ENCODE assay signal across 12 cellular contexts in the genomic region with DNA sequence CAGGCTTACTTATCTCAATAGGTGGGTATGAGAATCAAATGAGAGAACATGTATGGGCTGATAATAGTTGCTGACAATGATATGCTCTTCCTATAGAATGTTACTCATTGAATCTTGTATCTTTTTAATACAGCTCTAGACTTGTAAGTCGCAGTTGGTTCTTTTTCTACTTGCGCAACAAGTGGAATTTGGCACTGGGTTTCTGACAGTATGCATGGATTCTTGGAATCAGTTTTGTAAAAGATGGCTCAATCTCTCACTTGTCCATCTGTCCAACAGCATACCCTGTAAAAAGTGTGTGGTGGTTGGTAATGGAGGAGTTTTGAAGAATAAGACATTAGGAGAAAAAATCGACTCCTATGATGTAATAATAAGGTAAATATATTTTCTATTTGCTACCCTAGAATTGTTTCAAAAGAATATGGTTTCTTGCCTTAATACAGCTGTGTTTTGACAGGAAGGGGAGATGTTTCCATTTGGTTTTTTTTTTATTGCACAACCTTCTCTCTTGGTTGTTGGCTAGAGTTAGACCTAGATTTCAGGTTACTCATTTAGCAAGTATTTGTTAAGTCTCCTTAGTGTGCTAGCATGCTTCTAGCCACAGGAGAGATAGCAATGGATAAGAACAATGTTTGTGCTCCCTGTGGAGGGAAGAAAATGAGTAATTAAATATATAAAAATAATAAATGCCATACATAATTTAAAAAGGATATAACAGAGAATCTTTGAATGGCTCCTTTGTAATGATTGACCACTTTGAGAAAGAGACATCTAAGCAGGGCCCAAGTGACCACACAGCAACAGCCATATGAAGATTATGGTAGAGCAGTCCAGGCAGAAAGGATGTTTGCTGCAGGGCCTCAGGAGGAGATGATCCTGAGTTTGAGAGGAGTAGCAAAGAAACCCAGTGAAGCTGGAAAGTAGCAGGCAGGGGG. TPM values are rescaled to one million over a fixed set of nuclear protein-coding genes. Genes with fewer than 3 reads are reported as not detected.
DNase-seq lines count a peak whose midpoint lies in the region; ATAC-seq and TF ChIP-seq lines count a peak whose summit lies in the region.
"Had no signal": no experiment of that assay in that cellular context is flagged by ENCODE, and none has a peak within 500 bp of the region (broad histone marks: within the 10 kb centered on the region; RNA-seq: fewer than 3 reads in every experiment).

No MANE protein-coding gene starts in this region.

- TF ChIP-seq CTCF in astrocyte of the spinal cord (IDR thresholded peaks at IDR 0.05; ENCODE audit: low read depth, low read length): no peak

- DNase-seq in Right ventricle myocardium superior: no peak
- no peak for DNase-seq in cardiac septum (ENCODE audit: low spot score)
- DNase-seq in astrocyte of the spinal cord (ENCODE audit: low read depth, low spot score): peak; percentile 92
- DNase-seq in kidney glomerular epithelial cell (lab: John Stamatoyannopoulos, UW): peak; percentile 69
- no peak for DNase-seq in C1 segment of cervical spinal cord (lab: John Stamatoyannopoulos, UW)
- DNase-seq: ACHN; amygdala; GOT3; stimulated activated naive CD4-positive, alpha-beta T cell treated with Interleukin-2 at 50 U/mL for 16 hours had no signal

- ATAC-seq in Right ventricle myocardium superior (ENCODE audit: poor library complexity) (peak; percentile 71), GM19328 (IDR thresholded peaks at IDR 0.05; ENCODE audit: unreplicated experiment) (no peak), GM18517 (IDR thresholded peaks at IDR 0.05; ENCODE audit: unreplicated experiment) (no peak), HG02970 (IDR thresholded peaks at IDR 0.05; ENCODE audit: low FRiP score, unreplicated experiment) (no peak)

- H3K4me3 ChIP-seq in astrocyte of the spinal cord (ENCODE audit: low read depth, low read length): no peak overlapping the region

- intact Hi-C loops in Right ventricle myocardium superior (cut with DNase I): no loop called here
- intact Hi-C loops in cardiac septum (cut with DNase I): loop anchor here (5.0 to 10.0 kb wide), 2 partner anchors 93 to 190 kb away; partner anchors contain the start of gene CPOX

- in situ Hi-C loops in astrocyte of the spinal cord (cut with HindIII; ENCODE audit: low sequenced_read_pairs): loop anchor here (25.0 kb wide), 1 partner anchor 173 kb away; no protein-coding TSS in a partner anchor

RNA-seq across cellular contexts. Expression of gene ST3GAL6, which starts 21.8 kb away (rescaled TPM):
- total RNA-seq in Right ventricle myocardium superior: 34.1 TPM
- total RNA-seq in cardiac septum: 87.0 TPM

Comparison
In these comparisons a context has a peak if more than half of its experiments do, and no peak if none do; other contexts are left out.
1. DNase-seq: peak in astrocyte of the spinal cord (single experiment) and kidney glomerular epithelial cell (single experiment); none in Right ventricle myocardium superior (single experiment), cardiac septum (single experiment) and C1 segment of cervical spinal cord (0 of 14).